In genomic region chr9:130119521-130120206, GRCh38 we compare ENCODE assay signal across 1 cellular context.
TF ChIP-seq lines count a peak whose summit lies in the region.

No MANE protein-coding gene starts in this region.

TF ChIP-seq in SK-N-SH, 30 proteins besides CTCF, POLR2A, EP300 and RAD21 (continued from another document):
- no peak for TF ChIP-seq TAF1 (IDR thresholded peaks at IDR 0.05; ENCODE audit: borderline replicate concordance, low read depth, low read length)
- TF ChIP-seq POLR2AphosphoS5 (IDR thresholded peaks at IDR 0.05; ENCODE audit: low read depth, low read length), result no peak
- TF ChIP-seq FOXJ3 (CRISPR knock-in tag; IDR thresholded peaks at IDR 0.05), result no peak
- TF ChIP-seq ELF1 (IDR thresholded peaks at IDR 0.05), result no peak
- TF ChIP-seq MEF2A (IDR thresholded peaks at IDR 0.05; ENCODE audit: borderline replicate concordance, low read depth), result no peak
- TF ChIP-seq RXRA (IDR thresholded peaks at IDR 0.05; ENCODE audit: borderline replicate concordance, low read depth), result no peak
- TF ChIP-seq EZH2phosphoT487 (IDR thresholded peaks at IDR 0.05; ENCODE audit: borderline replicate concordance, low read depth), result no peak
- TF ChIP-seq FOXM1 (IDR thresholded peaks at IDR 0.05; ENCODE audit: low read depth), result no peak
- TF ChIP-seq IRF3 (IDR thresholded peaks at IDR 0.05; ENCODE audit: low read depth, low read length), result no peak
